ENCODE assay signal across 9 cellular contexts in genomic region chr4:95546866-95547707, GRCh38. TPM values are rescaled to one million over a fixed set of nuclear protein-coding genes. Genes with fewer than 3 reads are reported as not detected.
DNase-seq lines count a peak whose midpoint lies in the region; ATAC-seq and TF ChIP-seq lines count a peak whose summit lies in the region.
"Had no signal": no experiment of that assay in that cellular context is flagged by ENCODE, and none has a peak within 500 bp of the region (broad histone marks: within the 10 kb centered on the region; RNA-seq: fewer than 3 reads in every experiment).

No MANE protein-coding gene starts in this region.

- H3K4me3 ChIP-seq in duodenal mucosa (ENCODE audit: low read depth in 1 of 2, low read length in 2 of 2) = peak overlapping the region; percentile 56 to 66
- peak overlapping the region; percentile 74 for H3K4me3 ChIP-seq in mesodermal cell (ENCODE audit: extremely low read depth, insufficient read depth, low read length, poor library complexity, severe bottlenecking)
- H3K4me3 ChIP-seq in thoracic aorta = peak overlapping the region; percentile 87

- H3K27me3 ChIP-seq in duodenal mucosa (ENCODE audit: control insufficient read depth in 1 of 2, insufficient read depth in 2 of 2, low read length in 2 of 2) = peaks cover 4 to 21% of the 10 kb centered on the region in 2 donors
- no peaks in the 10 kb centered on the region for H3K27me3 ChIP-seq in thoracic aorta (replicated peaks; ENCODE audit: insufficient read depth)

- H3K4me1 ChIP-seq in duodenal mucosa (ENCODE audit: control insufficient read depth in 1 of 2, insufficient read depth in 2 of 2, low read length in 2 of 2) = no peaks in the 10 kb centered on the region
- H3K4me1 ChIP-seq in mesodermal cell (ENCODE audit: control insufficient read depth, insufficient read depth, low read length, poor library complexity, severe bottlenecking) = no peaks in the 10 kb centered on the region
- peaks cover 0 to 17% of the 10 kb centered on the region in 2 donors for H3K4me1 ChIP-seq in thoracic aorta (ENCODE audit: control insufficient read depth in 1 of 2, low read depth in 2 of 2)

- no peak for ATAC-seq in thoracic aorta (ENCODE audit: insufficient number of reproducible peaks, low FRiP score, low read depth)

- in situ Hi-C loops in KBM-7 (cut with MboI; ENCODE audit: low pct_unique_long_range_greater_than_20kb, low sequenced_read_pairs) = no loop called here

- H3K9ac ChIP-seq in duodenal mucosa (ENCODE audit: low read depth in 1 of 2, low read length in 2 of 2) = peak overlapping the region in 1 of 2 donors; percentile 32

- 1 to 2% methylated on average over 10 to 13 of the region's 22 CpGs for WGBS in mesodermal cell (ENCODE audit: insufficient coverage in 2 of 2), 2 experiments

- TF ChIP-seq CTCF in thoracic aorta (IDR thresholded peaks at IDR 0.05) = no peak

- no peaks in the 10 kb centered on the region for H3K9me3 ChIP-seq in duodenal mucosa (ENCODE audit: control insufficient read depth in 1 of 2, low read length in 2 of 2)
- H3K9me3 ChIP-seq in mesodermal cell (ENCODE audit: control insufficient read depth, low read length) = no peaks in the 10 kb centered on the region
- no peaks in the 10 kb centered on the region for H3K9me3 ChIP-seq in thoracic aorta

- H3K27ac ChIP-seq in duodenal mucosa (ENCODE audit: low read depth, low read length) (no peak overlapping the region), mesodermal cell (ENCODE audit: low read depth, low read length, severe bottlenecking) (peak overlapping the region; percentile 72), thoracic aorta (peak overlapping the region; percentile 91)

- no peaks in the 10 kb centered on the region for H3K36me3 ChIP-seq in duodenal mucosa (ENCODE audit: control insufficient read depth in 1 of 2, insufficient read depth in 2 of 2, low read length in 2 of 2)
- no peaks in the 10 kb centered on the region for H3K36me3 ChIP-seq in mesodermal cell (ENCODE audit: control insufficient read depth, insufficient read depth, low read length)
- H3K36me3 ChIP-seq in thoracic aorta = no peaks in the 10 kb centered on the region

- DNase-seq in NCI-H524 (lab: John Stamatoyannopoulos, UW) = peak; percentile 31 to 56
- no peak for DNase-seq in NCI-H524 treated with DMSO at 0.1 percent for 48 hours (lab: John Stamatoyannopoulos, UW)
- DNase-seq in thoracic aorta (ENCODE audit: low spot score) = no peak
- DNase-seq in KBM-7 = no peak
- DNase-seq in activated T-cell treated with anti-CD3 and anti-CD28 coated beads for 4 hours = no peak
- no peak for DNase-seq in stimulated activated CD4-positive, alpha-beta T cell treated with anti-CD3 and anti-CD28 coated beads, Interleukin-2, amount 100 ng/mL, for 48 hours

RNA-seq across cellular contexts. Expression of gene UNC5C, which starts 1.7 kb away (rescaled TPM):
- 41.3 TPM for polyA plus RNA-seq in mesodermal cell (2013, experiment 1 of 2)
- 31.8 TPM for polyA plus RNA-seq in mesodermal cell (2013, experiment 2 of 2)
- 10 to 100 TPM in 1 of 2 donors, 1 to 10 TPM in 1; 5.3 to 10.0 TPM for total RNA-seq in thoracic aorta
- polyA plus RNA-seq: keratinocyte had no signal

Comparison
In these comparisons a context has a peak if more than half of its experiments do, and no peak if none do; other contexts are left out.
1. DNase-seq: peak in NCI-H524 (2 of 2); none in NCI-H524 treated with DMSO at 0.1 percent for 48 hours (single experiment), thoracic aorta (single experiment), KBM-7 (single experiment), activated T-cell treated with anti-CD3 and anti-CD28 coated beads for 4 hours (single experiment) and stimulated activated CD4-positive, alpha-beta T cell treated with anti-CD3 and anti-CD28 coated beads, Interleukin-2, amount 100 ng/mL, for 48 hours (0 of 2).
2. Peak in every context shown above with its lines, with median percentiles within 50 percentile points of each other: H3K4me3 ChIP-seq.